ENCODE assay signal across 31 cellular contexts in the genomic region with DNA sequence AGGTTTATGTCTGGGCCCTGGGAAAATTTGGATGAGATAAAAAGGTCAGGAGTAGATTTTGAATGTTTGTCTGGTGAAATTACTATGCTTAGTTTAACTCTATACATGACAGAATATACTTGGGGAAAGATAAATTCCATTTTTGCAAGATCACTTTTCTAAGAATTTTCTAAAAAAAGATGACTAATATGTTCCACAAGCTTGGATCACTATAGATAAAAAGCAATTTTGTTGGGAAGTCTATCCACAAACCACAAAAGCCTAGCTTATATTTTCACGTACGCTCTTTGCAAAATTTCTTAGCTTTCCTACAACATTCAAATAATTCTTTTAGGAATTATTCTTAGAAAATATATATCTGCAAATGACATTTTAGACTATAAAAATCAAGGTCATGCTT.
"Had no signal": no experiment of that assay in that cellular context is flagged by ENCODE, and none has a peak within 500 bp of the region (broad histone marks: within the 10 kb centered on the region; RNA-seq: fewer than 3 reads in every experiment).

No MANE protein-coding gene starts in this region.

- H3K36me3 ChIP-seq: esophagus muscularis mucosa, gastroesophageal sphincter, WERI-Rb-1 had no signal

- H3K4me3 ChIP-seq: body of pancreas, esophagus muscularis mucosa, gastroesophageal sphincter, heart right ventricle had no signal

- H3K27me3 ChIP-seq: body of pancreas, esophagus muscularis mucosa, gastroesophageal sphincter had no signal

- H3K4me1 ChIP-seq: body of pancreas, esophagus muscularis mucosa, gastroesophageal sphincter, heart right ventricle had no signal

- H3K9me3 ChIP-seq: body of pancreas, esophagus muscularis mucosa, gastroesophageal sphincter, heart right ventricle had no signal

- FAIRE-seq: colon had no signal

- ATAC-seq: activated CD4-positive, CD25-positive, alpha-beta regulatory T cell treated with anti-CD3 and anti-CD28 coated beads, Interleukin-2, amount 50 U/mL, for 24 hours; activated CD8-positive, alpha-beta T cell treated with anti-CD3 and anti-CD28 coated beads for 36 hours; activated T-cell treated with anti-CD3 and anti-CD28 coated beads, Interleukin-2, amount 50 U/mL, for 4 hours; activated T-helper 17 cell treated with anti-CD3 and anti-CD28 coated beads, Interleukin-2, amount 50 U/mL, for 72 hours; body of pancreas; effector memory CD8-positive, alpha-beta T cell; gastroesophageal sphincter; heart right ventricle; T-helper 17 cell had no signal

- H3K27ac ChIP-seq: body of pancreas, esophagus muscularis mucosa, gastroesophageal sphincter, heart right ventricle, WERI-Rb-1 had no signal

- DNase-seq: activated B cell treated with CpG ODN at 0.5 μM for 24 hours; activated CD4-positive, alpha-beta T cell treated with anti-CD3 and anti-CD28 coated beads for 48 hours; activated CD4-positive, alpha-beta T cell treated with anti-CD3 and anti-CD28 coated beads, Interleukin-2, amount 50 U/mL, for 1 hour; activated CD4-positive, alpha-beta T cell treated with anti-CD3 and anti-CD28 coated beads, Interleukin-2, amount 50 U/mL, for 48 hours; activated CD8-positive, alpha-beta memory T cell treated with anti-CD3 and anti-CD28 coated beads for 24 hours; activated CD8-positive, alpha-beta T cell treated with anti-CD3 and anti-CD28 coated beads for 36 hours; activated effector memory CD4-positive, alpha-beta T cell treated with Interleukin-2 at 50 U/mL for 16 hours; activated gamma-delta T cell treated with Interleukin-2 at 50 U/mL for 16 hours; activated naive CD4-positive, alpha-beta T cell treated with anti-CD3 and anti-CD28 coated beads, Interleukin-2, amount 50 U/mL, for 16 hours; activated naive CD4-positive, alpha-beta T cell treated with Interleukin-2 at 50 U/mL for 16 hours; activated T-cell treated with anti-CD3 and anti-CD28 coated beads, Interleukin-2, amount 50 U/mL, for 4 hours; amygdala; aorta; body of pancreas; caudate nucleus; cortex of kidney; dermis blood vessel endothelial cell; effector CD4-positive, alpha-beta T cell; effector memory CD8-positive, alpha-beta T cell; erythroblast; foreskin melanocyte; heart right ventricle; T-helper 1 cell; T-helper 17 cell; T1000; WERI-Rb-1 had no signal
